Comparison of ENCODE assay signal across 9 cellular contexts in genomic region chr21:38351961-38352521, GRCh38.
DNase-seq lines count a peak whose midpoint lies in the region; ATAC-seq and TF ChIP-seq lines count a peak whose summit lies in the region.
"Had no signal": no experiment of that assay in that cellular context is flagged by ENCODE, and none has a peak within 500 bp of the region (broad histone marks: within the 10 kb centered on the region; RNA-seq: fewer than 3 reads in every experiment).

No MANE protein-coding gene starts in this region.

- H3K27me3 ChIP-seq in neural progenitor cell, result peaks cover 11% of the 10 kb centered on the region
- peaks cover 3% of the 10 kb centered on the region for H3K27me3 ChIP-seq in effector memory CD4-positive, alpha-beta T cell (replicated peaks; ENCODE audit: control insufficient read depth, insufficient read depth, low read length, poor library complexity, severe bottlenecking)

- no peaks in the 10 kb centered on the region for H3K36me3 Mint-ChIP-seq in neural progenitor cell

- H2AFZ ChIP-seq in neural progenitor cell (replicated peaks), result no peak overlapping the region

- DNase-seq in Daoy (ENCODE audit: low read depth) (peak; percentile 95), NCI-H1105 (lab: John Stamatoyannopoulos, UW) (peak; percentile 37), choroid plexus epithelial cell (ENCODE audit: low read depth) (peak; percentile 61), neural progenitor cell (ENCODE audit: low spot score) (no peak), amygdala (lab: John Stamatoyannopoulos, UW) (no peak)
- DNase-seq in effector memory CD4-positive, alpha-beta T cell, result no peak

- ATAC-seq in HG02870 (IDR thresholded peaks at IDR 0.05; ENCODE audit: unreplicated experiment) (no peak), HG03108 (IDR thresholded peaks at IDR 0.05; ENCODE audit: unreplicated experiment) (no peak)

- no peak overlapping the region for H3K9ac ChIP-seq in neural progenitor cell

- H3K4me3 ChIP-seq in choroid plexus epithelial cell (ENCODE audit: low read depth, low read length) (no peak overlapping the region), neural progenitor cell (no peak overlapping the region)
- no peak overlapping the region for H3K4me3 ChIP-seq in effector memory CD4-positive, alpha-beta T cell (ENCODE audit: insufficient read depth, low read depth, low read length, poor library complexity, severe bottlenecking)

- no peaks in the 10 kb centered on the region for H3K9me3 ChIP-seq in neural progenitor cell (ENCODE audit: low read depth)
- H3K9me3 ChIP-seq in effector memory CD4-positive, alpha-beta T cell (ENCODE audit: control insufficient read depth, low read length), result no peaks in the 10 kb centered on the region

- TF ChIP-seq CTCF in choroid plexus epithelial cell (conservative IDR thresholded peaks at IDR 0.05; ENCODE audit: low read depth, low read length), result no peak
- TF ChIP-seq CTCF in neural progenitor cell (IDR thresholded peaks at IDR 0.05), result no peak

- H3K27me3 Mint-ChIP-seq in neural progenitor cell (ENCODE audit: insufficient read depth, low read depth), result peaks cover 5% of the 10 kb centered on the region

- H3K27ac ChIP-seq in neural progenitor cell, result no peak overlapping the region
- no peak overlapping the region for H3K27ac ChIP-seq in effector memory CD4-positive, alpha-beta T cell (ENCODE audit: insufficient read depth, low read length, poor library complexity, severe bottlenecking)

- H3F3A ChIP-seq in neural progenitor cell (ENCODE audit: low read depth), result no peaks in the 10 kb centered on the region

- H3K4me2 ChIP-seq in neural progenitor cell, result no peak overlapping the region

- H4K20me1 ChIP-seq in neural progenitor cell (ENCODE audit: low read depth), result no peaks in the 10 kb centered on the region

- no peaks in the 10 kb centered on the region for H3K79me2 ChIP-seq in neural progenitor cell (ENCODE audit: low read depth)

- H3K4me3 Mint-ChIP-seq in neural progenitor cell, result no peak overlapping the region
- H3K4me3 Mint-ChIP-seq: stimulated activated naive CD8-positive, alpha-beta T cell treated with anti-CD3 and anti-CD28 coated beads, Interleukin-15, Interleukin-2, amounts not matched to agents 100 ng/mL and 50 ng/mL, for 24 hours had no signal

- H3K27ac Mint-ChIP-seq in neural progenitor cell, result peak overlapping the region; percentile 18
- H3K27ac Mint-ChIP-seq: stimulated activated naive CD8-positive, alpha-beta T cell treated with anti-CD3 and anti-CD28 coated beads, Interleukin-15, Interleukin-2, amounts not matched to agents 100 ng/mL and 50 ng/mL, for 24 hours had no signal

- H3K9me3 Mint-ChIP-seq in neural progenitor cell, result no peaks in the 10 kb centered on the region
- H3K9me3 Mint-ChIP-seq: stimulated activated naive CD8-positive, alpha-beta T cell treated with anti-CD3 and anti-CD28 coated beads, Interleukin-15, Interleukin-2, amounts not matched to agents 100 ng/mL and 50 ng/mL, for 24 hours had no signal

- H3K36me3 ChIP-seq in neural progenitor cell, result no peaks in the 10 kb centered on the region
- no peaks in the 10 kb centered on the region for H3K36me3 ChIP-seq in effector memory CD4-positive, alpha-beta T cell (ENCODE audit: control insufficient read depth, insufficient read depth, low read length)

- H3K4me1 Mint-ChIP-seq in neural progenitor cell, result peaks cover 9% of the 10 kb centered on the region

- H3K4me1 ChIP-seq in neural progenitor cell, result peaks cover 5% of the 10 kb centered on the region
- H3K4me1 ChIP-seq in effector memory CD4-positive, alpha-beta T cell (ENCODE audit: control insufficient read depth, insufficient read depth, low read length, poor library complexity, severe bottlenecking), result no peaks in the 10 kb centered on the region

Comparison
In these comparisons a context has a peak if more than half of its experiments do, and no peak if none do; other contexts are left out.
1. DNase-seq: peak in Daoy (single experiment), NCI-H1105 (single experiment) and choroid plexus epithelial cell (single experiment); none in neural progenitor cell (single experiment), effector memory CD4-positive, alpha-beta T cell (0 of 3) and amygdala (0 of 56).